ENCODE assay signal across 8 cellular contexts in the genomic region with DNA sequence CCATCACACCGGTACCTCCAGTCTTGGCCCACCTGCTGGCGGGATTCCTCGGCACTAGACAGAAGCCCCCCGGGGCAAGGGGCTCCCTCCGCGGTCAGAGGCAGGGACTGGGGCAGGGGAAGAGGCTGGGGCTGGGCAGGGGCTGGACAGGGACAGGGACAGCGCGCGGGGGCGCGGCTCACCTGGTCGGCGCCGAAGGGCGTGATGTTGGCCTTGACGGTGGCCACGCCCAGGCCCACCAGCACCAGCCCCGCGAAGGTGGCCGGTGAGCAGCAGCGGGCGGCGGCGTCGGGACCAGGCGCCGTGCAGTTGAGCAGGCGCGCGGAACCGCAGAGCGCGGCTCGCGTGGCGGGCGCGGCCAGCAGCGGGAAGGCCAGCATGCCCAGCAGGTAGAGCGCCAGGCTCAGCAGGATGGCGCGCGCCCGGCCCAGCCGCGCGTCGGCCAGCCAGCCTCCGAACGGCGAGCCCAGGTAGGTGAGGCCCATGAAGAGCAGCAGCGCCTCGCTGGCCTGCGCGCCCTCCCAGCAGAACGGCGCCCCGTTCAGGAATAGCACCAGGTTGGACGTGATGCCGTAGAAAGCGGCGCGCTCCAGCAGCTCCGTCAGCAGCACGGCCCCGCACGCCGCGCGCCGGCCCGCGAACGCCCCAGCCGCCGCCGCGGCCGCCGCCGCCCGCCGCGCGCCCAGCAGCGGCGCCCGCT. TPM values are rescaled to one million over a fixed set of nuclear protein-coding genes. Genes with fewer than 3 reads are reported as not detected.
DNase-seq lines count a peak whose midpoint lies in the region; ATAC-seq and TF ChIP-seq lines count a peak whose summit lies in the region.

No MANE protein-coding gene starts in this region.

- WGBS in lower leg skin, 2 donors, result 1 to 2% methylated on average over 7 to 20 of the region's 88 CpGs

- H3K4me3 ChIP-seq in AG04449 (ENCODE audit: low read depth, low read length), result peak overlapping the region; percentile 94
- H3K4me3 ChIP-seq in NT2/D1 (ENCODE audit: insufficient read length, low read depth), result peak overlapping the region; percentile 98
- peak overlapping the region; percentile 68 for H3K4me3 ChIP-seq in lower leg skin (ENCODE audit: low read depth, poor library complexity, severe bottlenecking)
- peak overlapping the region; percentile 96 to 100 for H3K4me3 ChIP-seq in tibial artery

- H3K27me3 ChIP-seq in NT2/D1 (ENCODE audit: insufficient read depth, insufficient read length), result no peaks in the 10 kb centered on the region
- H3K27me3 ChIP-seq in tibial artery, result no peaks in the 10 kb centered on the region

- TF ChIP-seq CTCF in AG04449 (IDR thresholded peaks at IDR 0.05; ENCODE audit: insufficient read depth, low read length, missing control alignments) (no peak), lower leg skin (IDR thresholded peaks at IDR 0.05) (no peak), tibial artery (IDR thresholded peaks at IDR 0.05) (no peak)

- POLR2A ChIA-PET in AG04449 (lab: Yijun Ruan, JAX), result interaction anchor here (0.7 to 2.5 kb wide), 5 partner anchors 8 to 70 kb away, joined by 3 to 10 read pairs (median 3); no protein-coding TSS in a partner anchor

- peak overlapping the region; percentile 99 for H3K9ac ChIP-seq in NT2/D1 (ENCODE audit: insufficient read length, low read depth)

- CTCF ChIA-PET in AG04449 (lab: Yijun Ruan, JAX), result no interaction called here

- H3K9me3 ChIP-seq in NT2/D1 (ENCODE audit: insufficient read depth, low read length) (peaks cover 11% of the 10 kb centered on the region), tibial artery (peaks cover 0 to 4% (median 0%) of the 10 kb centered on the region in 3 donors)

- H3K4me1 ChIP-seq in NT2/D1 (ENCODE audit: insufficient read depth, insufficient read length) (peaks cover 8% of the 10 kb centered on the region), tibial artery (peaks cover 0 to 44% (median 35%) of the 10 kb centered on the region in 4 donors)

- DNase-seq in AG04449 (ENCODE audit: low read depth, low spot score), result no peak
- DNase-seq in NT2/D1 (ENCODE audit: low read depth, low spot score), result peak; percentile 16
- peak; percentile 7 for DNase-seq in central memory CD4-positive, alpha-beta T cell
- DNase-seq in lower leg skin (ENCODE audit: low spot score in 2 of 2), result no peak
- peak in 1 of 2 donors; percentile 43 for DNase-seq in tibial artery
- no peak for DNase-seq in NCI-H446 (lab: John Stamatoyannopoulos, UW)

- no peak for TF ChIP-seq POLR2A in lower leg skin (IDR thresholded peaks at IDR 0.05)

- peak overlapping the region; percentile 85 to 91 for H3K27ac ChIP-seq in tibial artery

- H3K36me3 ChIP-seq in NT2/D1 (ENCODE audit: insufficient read depth, insufficient read length, low read length), result peaks cover 32% of the 10 kb centered on the region
- H3K36me3 ChIP-seq in tibial artery, result peaks cover 0 to 10% (median 4%) of the 10 kb centered on the region in 3 donors

- intact Hi-C loops in lower leg skin (cut with DNase I; ENCODE audit: low total_unique reads), result no loop called here
- intact Hi-C loops in tibial artery (cut with DNase I; ENCODE audit: low total_unique reads), result no loop called here

- ATAC-seq in GM18517 (IDR thresholded peaks at IDR 0.05; ENCODE audit: unreplicated experiment) (peak; percentile 33), HG02973 (IDR thresholded peaks at IDR 0.05; ENCODE audit: unreplicated experiment) (peak; percentile 2)

RNA-seq across cellular contexts. Expression of gene SLC15A4, which starts 0.4 kb away (rescaled TPM):
- total RNA-seq in lower leg skin, result 10 to 100 TPM; 41.3 to 55.1 (median 43.6) TPM

RNA-seq across cellular contexts. Expression of gene GLT1D1, which starts 29.9 kb away (rescaled TPM):
- 1 to 10 TPM; 1.5 to 2.2 (median 1.9) TPM for total RNA-seq in lower leg skin

Comparison
In these comparisons a context has a peak if more than half of its experiments do, and no peak if none do; other contexts are left out.
1. DNase-seq: peak in NT2/D1 (single experiment) and central memory CD4-positive, alpha-beta T cell (single experiment); none in AG04449 (single experiment), lower leg skin (0 of 2) and NCI-H446 (0 of 2).
2. Peak in every context shown above with its lines, with median percentiles within 50 percentile points of each other: H3K4me3 ChIP-seq.